31 cellular contexts compared by ENCODE assay signal in genomic region chr2:108912629-108912902, GRCh38.
"Had no signal": no experiment of that assay in that cellular context is flagged by ENCODE, and none has a peak within 500 bp of the region (broad histone marks: within the 10 kb centered on the region; RNA-seq: fewer than 3 reads in every experiment).

No MANE protein-coding gene starts in this region.

- H3K9me3 Mint-ChIP-seq: activated B cell treated with CpG ODN at 0.5 μM for 24 hours; activated CD4-positive, alpha-beta T cell treated with anti-CD3 and anti-CD28 coated beads, Interleukin-2, amount 10 ng/mL, durations not matched to agents 24 days and 14 days; activated naive CD4-positive, alpha-beta T cell treated with anti-CD3 and anti-CD28 coated beads, Interleukin-2, amount 10 ng/mL, durations not matched to agents 7 days and 5 days; activated naive CD4-positive, alpha-beta T cell treated with anti-CD3 and anti-CD28 coated beads, Interleukin-2, amount 50 U/mL, for 24 hours; activated naive CD8-positive, alpha-beta T cell treated with anti-CD3 and anti-CD28 coated beads, Interleukin-2, amount 10 ng/mL, durations not matched to agents 7 days and 5 days; activated naive CD8-positive, alpha-beta T cell treated with anti-CD3 and anti-CD28 coated beads, Interleukin-2, amount 50 U/mL, for 24 hours; activated T-cell treated with anti-CD3 and anti-CD28 coated beads, Interleukin-2, amount 50 U/mL, for 4 hours; activated T-helper 2 cell treated with anti-CD3 and anti-CD28 coated beads, Interferon-gamma antibody, Interleukin-2, Interleukin-4, amounts not matched to agents 10 μg/mL and 5 μg/mL and 100 μg/mL, durations not matched to agents 14 hours and 24 hours and 36 hours; T-helper 1 cell treated with Interleukin-12 subunit alpha and Interleukin-12 subunit beta and Interleukin-4 antibody, amounts not matched to agents 30 μg/mL and 1 μg/mL, for 36 hours; T-helper 2 cell treated with Interferon-gamma antibody and Interleukin-4, amounts not matched to agents 5 μg/mL and 100 μg/mL, for 36 hours had no signal

- H3K27me3 Mint-ChIP-seq: activated CD4-positive, alpha-beta T cell treated with anti-CD3 and anti-CD28 coated beads, Interleukin-2, amount 10 ng/mL, durations not matched to agents 24 days and 14 days; activated naive CD4-positive, alpha-beta T cell treated with anti-CD3 and anti-CD28 coated beads, Interleukin-2, amount 50 U/mL, for 24 hours; activated naive CD8-positive, alpha-beta T cell; activated naive CD8-positive, alpha-beta T cell treated with anti-CD3 and anti-CD28 coated beads, Interleukin-2, amount 10 ng/mL, durations not matched to agents 7 days and 5 days; activated naive CD8-positive, alpha-beta T cell treated with anti-CD3 and anti-CD28 coated beads, Interleukin-2, amount 50 U/mL, for 24 hours had no signal

- H3K27ac ChIP-seq: body of pancreas, brain microvascular endothelial cell, breast epithelium, VCaP had no signal

- H3K4me1 Mint-ChIP-seq: activated B cell treated with CpG ODN at 0.5 μM for 24 hours; activated naive CD8-positive, alpha-beta T cell treated with anti-CD3 and anti-CD28 coated beads, Interleukin-2, amount 50 U/mL, for 24 hours had no signal

- H3K36me3 Mint-ChIP-seq: activated naive CD4-positive, alpha-beta T cell treated with anti-CD3 and anti-CD28 coated beads, Interleukin-2, amount 10 ng/mL, durations not matched to agents 7 days and 5 days; activated naive CD4-positive, alpha-beta T cell treated with anti-CD3 and anti-CD28 coated beads, Interleukin-2, amount 50 U/mL, for 24 hours; activated naive CD8-positive, alpha-beta T cell treated with anti-CD3 and anti-CD28 coated beads, Interleukin-2, amount 10 ng/mL, durations not matched to agents 7 days and 5 days had no signal

- DNase-seq: activated B cell treated with CpG ODN at 0.5 μM for 24 hours; activated CD4-positive, alpha-beta T cell treated with anti-CD3 and anti-CD28 coated beads for 4 hours; activated CD4-positive, alpha-beta T cell treated with anti-CD3 and anti-CD28 coated beads, Interleukin-2, amount 10 ng/mL, durations not matched to agents 24 days and 14 days; activated CD4-positive, alpha-beta T cell treated with anti-CD3 and anti-CD28 coated beads, Interleukin-2, amount 50 U/mL, for 1 hour; activated CD4-positive, alpha-beta T cell treated with anti-CD3 and anti-CD28 coated beads, Interleukin-2, amount 50 U/mL, for 4 hours; activated CD8-positive, alpha-beta memory T cell treated with anti-CD3 and anti-CD28 coated beads, Interleukin-2, amount 50 U/mL, for 4 hours; activated effector memory CD4-positive, alpha-beta T cell treated with Interleukin-2 at 50 U/mL for 16 hours; activated gamma-delta T cell; activated naive CD4-positive, alpha-beta T cell treated with anti-CD3 and anti-CD28 coated beads, Interleukin-2, amount 10 ng/mL, durations not matched to agents 7 days and 5 days; activated naive CD4-positive, alpha-beta T cell treated with Interleukin-2 at 50 U/mL for 16 hours; activated naive CD8-positive, alpha-beta T cell treated with anti-CD3 and anti-CD28 coated beads, Interleukin-2, amount 10 ng/mL, durations not matched to agents 7 days and 5 days; activated naive CD8-positive, alpha-beta T cell treated with anti-CD3 and anti-CD28 coated beads, Interleukin-2, amount 50 U/mL, for 24 hours; activated T-cell treated with anti-CD3 and anti-CD28 coated beads for 4 hours; activated T-cell treated with anti-CD3 and anti-CD28 coated beads, Interleukin-2, amount 50 U/mL, for 1 hour; activated T-cell treated with anti-CD3 and anti-CD28 coated beads, Interleukin-2, amount 50 U/mL, for 4 hours; amygdala; anterior cingulate cortex; body of pancreas; brain microvascular endothelial cell; central memory CD4-positive, alpha-beta T cell; SW 1271; T-helper 1 cell; T-helper 2 cell; T-helper 9 cell had no signal

- H3K4me3 Mint-ChIP-seq: activated B cell treated with CpG ODN at 0.5 μM for 24 hours; activated CD4-positive, alpha-beta T cell treated with anti-CD3 and anti-CD28 coated beads, Interleukin-2, amount 10 ng/mL, durations not matched to agents 24 days and 14 days; activated naive CD4-positive, alpha-beta T cell treated with anti-CD3 and anti-CD28 coated beads, Interleukin-2, amount 10 ng/mL, durations not matched to agents 7 days and 5 days; activated naive CD4-positive, alpha-beta T cell treated with anti-CD3 and anti-CD28 coated beads, Interleukin-2, amount 50 U/mL, for 24 hours; activated naive CD8-positive, alpha-beta T cell; activated naive CD8-positive, alpha-beta T cell treated with anti-CD3 and anti-CD28 coated beads, Interleukin-2, amount 10 ng/mL, durations not matched to agents 7 days and 5 days; activated naive CD8-positive, alpha-beta T cell treated with anti-CD3 and anti-CD28 coated beads, Interleukin-2, amount 50 U/mL, for 24 hours; activated T-cell treated with anti-CD3 and anti-CD28 coated beads, Interleukin-2, amount 50 U/mL, for 4 hours; T-helper 1 cell treated with Interleukin-12 subunit alpha and Interleukin-12 subunit beta and Interleukin-4 antibody, amounts not matched to agents 30 μg/mL and 1 μg/mL, for 36 hours; T-helper 2 cell treated with Interferon-gamma antibody and Interleukin-4, amounts not matched to agents 5 μg/mL and 100 μg/mL, for 36 hours had no signal

- H3K4me3 ChIP-seq: body of pancreas, breast epithelium had no signal

- ATAC-seq: activated naive CD8-positive, alpha-beta T cell treated with anti-CD3 and anti-CD28 coated beads, Interleukin-2, amount 50 U/mL, for 24 hours; activated T-cell treated with anti-CD3 and anti-CD28 coated beads, Interleukin-2, amount 50 U/mL, for 4 hours; body of pancreas had no signal

- H3K27ac Mint-ChIP-seq: activated B cell treated with CpG ODN at 0.5 μM for 24 hours; activated CD4-positive, alpha-beta T cell treated with anti-CD3 and anti-CD28 coated beads, Interleukin-2, amount 10 ng/mL, durations not matched to agents 24 days and 14 days; activated naive CD4-positive, alpha-beta T cell treated with anti-CD3 and anti-CD28 coated beads, Interleukin-2, amount 10 ng/mL, durations not matched to agents 7 days and 5 days; activated naive CD4-positive, alpha-beta T cell treated with anti-CD3 and anti-CD28 coated beads, Interleukin-2, amount 50 U/mL, for 24 hours; activated naive CD8-positive, alpha-beta T cell; activated naive CD8-positive, alpha-beta T cell treated with anti-CD3 and anti-CD28 coated beads, Interleukin-2, amount 10 ng/mL, durations not matched to agents 7 days and 5 days; activated naive CD8-positive, alpha-beta T cell treated with anti-CD3 and anti-CD28 coated beads, Interleukin-2, amount 50 U/mL, for 24 hours; activated T-helper 2 cell treated with anti-CD3 and anti-CD28 coated beads, Interferon-gamma antibody, Interleukin-2, Interleukin-4, amounts not matched to agents 10 μg/mL and 5 μg/mL and 100 μg/mL, durations not matched to agents 14 hours and 24 hours and 36 hours; T-helper 1 cell treated with Interleukin-12 subunit alpha and Interleukin-12 subunit beta and Interleukin-4 antibody, amounts not matched to agents 30 μg/mL and 1 μg/mL, for 36 hours; T-helper 2 cell treated with Interferon-gamma antibody and Interleukin-4, amounts not matched to agents 5 μg/mL and 100 μg/mL, for 36 hours had no signal
